ENCODE assay signal across 8 cellular contexts in the genomic region with DNA sequence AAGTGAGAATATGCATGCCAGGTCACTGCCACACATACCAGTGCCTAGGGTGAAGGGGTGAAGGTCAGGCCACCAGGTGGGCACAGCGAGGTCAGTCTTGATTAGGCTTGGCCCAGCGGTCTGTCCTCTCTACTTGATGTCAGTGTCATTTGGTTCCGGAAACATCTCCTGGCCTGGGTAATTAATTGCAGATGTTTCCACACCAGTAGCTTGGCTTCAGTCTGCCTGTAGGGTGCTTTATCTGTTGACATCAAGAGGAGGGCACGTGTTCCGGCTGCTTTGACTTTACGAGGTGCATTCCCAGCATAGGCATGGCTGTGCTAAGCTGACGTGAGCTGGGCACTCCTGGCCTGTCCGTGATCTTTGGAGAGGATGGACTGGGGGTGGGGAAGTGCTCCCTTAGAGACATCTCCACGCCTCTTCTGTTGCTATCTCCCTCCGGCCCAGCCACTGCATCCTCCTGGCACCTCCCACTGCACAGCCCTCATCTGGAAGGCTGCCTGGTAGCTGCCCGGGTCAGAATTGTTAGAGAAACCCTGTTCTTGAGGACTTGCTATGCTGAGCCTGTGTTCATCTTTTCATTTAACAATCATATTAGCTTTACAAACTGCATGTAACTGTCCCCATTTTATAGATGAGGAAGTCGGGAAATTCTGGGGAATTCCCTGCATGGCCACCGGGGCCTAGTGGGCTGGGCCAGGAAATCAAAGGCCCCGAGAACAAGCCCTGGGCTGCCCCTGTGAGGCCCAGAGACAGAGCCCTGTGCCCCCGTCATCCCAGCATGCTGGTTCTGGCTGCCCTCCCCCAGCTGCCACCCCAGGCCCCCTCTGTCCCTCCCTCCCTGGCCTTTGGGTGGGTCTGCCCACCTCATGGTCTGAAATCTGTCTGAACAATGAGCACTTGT. TPM values are rescaled to one million over a fixed set of nuclear protein-coding genes. Genes with fewer than 3 reads are reported as not detected.
A peak's percentile ranks its signal among the peaks of the same experiment; 100 is the strongest.
DNase-seq lines count a peak whose midpoint lies in the region; ATAC-seq, FAIRE-seq and TF ChIP-seq lines count a peak whose summit lies in the region.

No MANE protein-coding gene starts in this region.

- TF ChIP-seq POLR2A in GM12892 (IDR thresholded peaks at IDR 0.05; ENCODE audit: low read depth, low read length) = no peak; the same call in 1 of the 2 replicates

- H3K4me2 ChIP-seq in astrocyte (ENCODE audit: low read length) = peak overlapping the region; percentile 1

- H3K9me3 ChIP-seq in SJSA1 (replicated peaks) (no peaks in the 10 kb centered on the region), astrocyte (ENCODE audit: insufficient read depth, low read depth, low read length) (no peaks in the 10 kb centered on the region)

- H3K79me2 ChIP-seq in astrocyte (ENCODE audit: insufficient read depth, low read length) = no peaks in the 10 kb centered on the region

- peaks cover 13% of the 10 kb centered on the region for H3K4me1 Mint-ChIP-seq in astrocyte (ENCODE audit: low read depth, unreplicated experiment)

- H3K4me3 Mint-ChIP-seq in astrocyte (ENCODE audit: unreplicated experiment) = no peak overlapping the region

- H3K27me3 ChIP-seq in SJSA1 (replicated peaks) = no peaks in the 10 kb centered on the region
- no peaks in the 10 kb centered on the region for H3K27me3 ChIP-seq in astrocyte (ENCODE audit: insufficient read depth, low read length)
- no peaks in the 10 kb centered on the region for H3K27me3 ChIP-seq in layer of hippocampus (ENCODE audit: control insufficient read depth, insufficient read depth, low read length)

- no peak overlapping the region for H3K4me3 ChIP-seq in SJSA1
- no peak overlapping the region for H3K4me3 ChIP-seq in astrocyte (ENCODE audit: insufficient read depth, low read depth, low read length)

- H3K9me3 Mint-ChIP-seq in astrocyte (ENCODE audit: unreplicated experiment) = no peaks in the 10 kb centered on the region

- ATAC-seq in HG02642 (IDR thresholded peaks at IDR 0.05; ENCODE audit: poor library complexity, unreplicated experiment) (peak; percentile 48), GM21526 (IDR thresholded peaks at IDR 0.05; ENCODE audit: low FRiP score, unreplicated experiment) (no peak)

- H3K27ac Mint-ChIP-seq in astrocyte (ENCODE audit: unreplicated experiment) = no peak overlapping the region

- TF ChIP-seq CTCF in astrocyte (IDR thresholded peaks at IDR 0.05; ENCODE audit: insufficient read depth, low read depth, low read length) = no peak

- peak overlapping the region; percentile 14 for H2AFZ ChIP-seq in astrocyte (ENCODE audit: low read depth, low read length)

- no peaks in the 10 kb centered on the region for H3K27me3 Mint-ChIP-seq in astrocyte (ENCODE audit: low read depth, unreplicated experiment)

- no peaks in the 10 kb centered on the region for H4K20me1 ChIP-seq in astrocyte (ENCODE audit: insufficient read depth, low read length)

- DNase-seq in GM12892 (ENCODE audit: insufficient read length) (no peak), SJSA1 (ENCODE audit: low read depth in 1 of 2, low spot score in 2 of 2) (peak; percentile 92 to 96), astrocyte (ENCODE audit: low read depth) (peak; percentile 84), NCI-H1092 treated with DMSO at 0.1 percent for 48 hours (lab: John Stamatoyannopoulos, UW) (no peak)
- DNase-seq in stimulated activated CD8-positive, alpha-beta memory T cell treated with anti-CD3 and anti-CD28 coated beads, Interleukin-2, amount 100 ng/mL, for 48 hours (ENCODE audit: low read depth in 2 of 2) = peak; percentile 26 to 58

- FAIRE-seq in GM12892 (lab: Jason Lieb, UNC) = peak; percentile 91
- FAIRE-seq in astrocyte (lab: Jason Lieb, UNC) = no peak

- H3K36me3 ChIP-seq in SJSA1 (peaks cover 17% of the 10 kb centered on the region), astrocyte (ENCODE audit: insufficient read depth, low read length) (no peaks in the 10 kb centered on the region)

- H3K9ac ChIP-seq in astrocyte (ENCODE audit: low read length) = peak overlapping the region; percentile 2

- H3K27ac ChIP-seq in SJSA1 = peak overlapping the region; percentile 55
- H3K27ac ChIP-seq in astrocyte (ENCODE audit: low read depth, low read length) = no peak overlapping the region
- peak overlapping the region; percentile 35 for H3K27ac ChIP-seq in layer of hippocampus (ENCODE audit: low read depth, low read length)

- peaks cover 8% of the 10 kb centered on the region for H3K36me3 Mint-ChIP-seq in astrocyte (ENCODE audit: low read depth, unreplicated experiment)

- H3K4me1 ChIP-seq in SJSA1 (replicated peaks) (peaks cover 66% of the 10 kb centered on the region), astrocyte (ENCODE audit: insufficient read depth, low read length) (peaks cover 55% of the 10 kb centered on the region)

RNA-seq across cellular contexts. Expression of a gene that starts 29.1 kb away (rescaled TPM):
- 18.1 TPM for polyA plus RNA-seq in GM12892 (2012; ENCODE audit: missing spikeins)
- total RNA-seq in SJSA1 (2014; rRNA removed; shearing (Covaris generic)) = 12.5 and 14.6 TPM in 2 replicates
- total RNA-seq in astrocyte = 25.3 and 30.3 TPM in 2 replicates

Comparison
In these comparisons a context has a peak if more than half of its experiments do, and no peak if none do; other contexts are left out.
1. DNase-seq: peak in SJSA1 (2 of 2), astrocyte (single experiment) and stimulated activated CD8-positive, alpha-beta memory T cell treated with anti-CD3 and anti-CD28 coated beads, Interleukin-2, amount 100 ng/mL, for 48 hours (2 of 2); none in GM12892 (single experiment) and NCI-H1092 treated with DMSO at 0.1 percent for 48 hours (single experiment).